Comparison of ENCODE assay signal across 1 cellular context in genomic region chr13:112926003-112926402, GRCh38.
TF ChIP-seq lines count a peak whose summit lies in the region.

No MANE protein-coding gene starts in this region.

TF ChIP-seq in HepG2, 621 proteins besides CTCF, POLR2A, EP300 and RAD21 (continues in another document):
- TF ChIP-seq TEAD3 (CRISPR knock-in tag; optimal IDR thresholded peaks at IDR 0.05; ENCODE audit: borderline replicate concordance), result no peak
- TF ChIP-seq, protein P1, sequence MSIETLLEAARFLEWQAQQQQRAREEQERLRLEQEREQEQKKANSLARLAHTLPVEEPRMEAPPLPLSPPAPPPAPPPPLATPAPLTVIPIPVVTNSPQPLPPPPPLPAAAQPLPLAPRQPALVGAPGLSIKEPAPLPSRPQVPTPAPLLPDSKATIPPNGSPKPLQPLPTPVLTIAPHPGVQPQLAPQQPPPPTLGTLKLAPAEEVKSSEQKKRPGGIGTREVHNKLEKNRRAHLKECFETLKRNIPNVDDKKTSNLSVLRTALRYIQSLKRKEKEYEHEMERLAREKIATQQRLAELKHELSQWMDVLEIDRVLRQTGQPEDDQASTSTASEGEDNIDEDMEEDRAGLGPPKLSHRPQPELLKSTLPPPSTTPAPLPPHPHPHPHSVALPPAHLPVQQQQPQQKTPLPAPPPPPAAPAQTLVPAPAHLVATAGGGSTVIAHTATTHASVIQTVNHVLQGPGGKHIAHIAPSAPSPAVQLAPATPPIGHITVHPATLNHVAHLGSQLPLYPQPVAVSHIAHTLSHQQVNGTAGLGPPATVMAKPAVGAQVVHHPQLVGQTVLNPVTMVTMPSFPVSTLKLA (IDR thresholded peaks at IDR 0.05), result no peak
- no peak for TF ChIP-seq POLR2G (IDR thresholded peaks at IDR 0.05; ENCODE audit: low read depth, low read length)
- TF ChIP-seq ZMYM2 (CRISPR knock-in tag; IDR thresholded peaks at IDR 0.05), result peak; percentile 65
- TF ChIP-seq MYC (CRISPR knock-in tag; IDR thresholded peaks at IDR 0.05; ENCODE audit: borderline replicate concordance), result no peak
- TF ChIP-seq DPF2 (CRISPR knock-in tag; IDR thresholded peaks at IDR 0.05; ENCODE audit: borderline replicate concordance, low read depth), result peak; percentile 72
- TF ChIP-seq ZNF558 (CRISPR knock-in tag; IDR thresholded peaks at IDR 0.05; ENCODE audit: borderline replicate concordance), result no peak
- no peak for TF ChIP-seq ZNF569 (CRISPR knock-in tag; IDR thresholded peaks at IDR 0.05; ENCODE audit: borderline replicate concordance)
- TF ChIP-seq GABPA (IDR thresholded peaks at IDR 0.05; ENCODE audit: low read depth, low read length), result no peak
- TF ChIP-seq GABPA (CRISPR knock-in tag; IDR thresholded peaks at IDR 0.05; ENCODE audit: low read depth), result no peak
- TF ChIP-seq ZNF644 (CRISPR knock-in tag; IDR thresholded peaks at IDR 0.05; ENCODE audit: low read depth), result no peak
- no peak for TF ChIP-seq ADNP (CRISPR knock-in tag; IDR thresholded peaks at IDR 0.05)
- TF ChIP-seq ZNF761 (CRISPR knock-in tag; conservative IDR thresholded peaks at IDR 0.05), result no peak
- TF ChIP-seq ZNF260 (CRISPR knock-in tag; IDR thresholded peaks at IDR 0.05; ENCODE audit: borderline replicate concordance, low read depth), result no peak
- TF ChIP-seq MAX (IDR thresholded peaks at IDR 0.05), result no peak
- TF ChIP-seq ZNF572 (CRISPR knock-in tag; IDR thresholded peaks at IDR 0.05), result no peak
- TF ChIP-seq ZFP1 (CRISPR knock-in tag; IDR thresholded peaks at IDR 0.05), result no peak
- no peak for TF ChIP-seq TCF7 (IDR thresholded peaks at IDR 0.05; ENCODE audit: low read depth)
- no peak for TF ChIP-seq ZBTB3 (CRISPR knock-in tag; IDR thresholded peaks at IDR 0.05; ENCODE audit: borderline replicate concordance, low read depth)
- no peak for TF ChIP-seq ZNF691 (CRISPR knock-in tag; IDR thresholded peaks at IDR 0.05; ENCODE audit: borderline replicate concordance, low read depth)
- TF ChIP-seq PHF8 (CRISPR knock-in tag; IDR thresholded peaks at IDR 0.05), result no peak
- no peak for TF ChIP-seq ZFP41 (CRISPR knock-in tag; IDR thresholded peaks at IDR 0.05; ENCODE audit: borderline replicate concordance)
- TF ChIP-seq, protein P2, sequence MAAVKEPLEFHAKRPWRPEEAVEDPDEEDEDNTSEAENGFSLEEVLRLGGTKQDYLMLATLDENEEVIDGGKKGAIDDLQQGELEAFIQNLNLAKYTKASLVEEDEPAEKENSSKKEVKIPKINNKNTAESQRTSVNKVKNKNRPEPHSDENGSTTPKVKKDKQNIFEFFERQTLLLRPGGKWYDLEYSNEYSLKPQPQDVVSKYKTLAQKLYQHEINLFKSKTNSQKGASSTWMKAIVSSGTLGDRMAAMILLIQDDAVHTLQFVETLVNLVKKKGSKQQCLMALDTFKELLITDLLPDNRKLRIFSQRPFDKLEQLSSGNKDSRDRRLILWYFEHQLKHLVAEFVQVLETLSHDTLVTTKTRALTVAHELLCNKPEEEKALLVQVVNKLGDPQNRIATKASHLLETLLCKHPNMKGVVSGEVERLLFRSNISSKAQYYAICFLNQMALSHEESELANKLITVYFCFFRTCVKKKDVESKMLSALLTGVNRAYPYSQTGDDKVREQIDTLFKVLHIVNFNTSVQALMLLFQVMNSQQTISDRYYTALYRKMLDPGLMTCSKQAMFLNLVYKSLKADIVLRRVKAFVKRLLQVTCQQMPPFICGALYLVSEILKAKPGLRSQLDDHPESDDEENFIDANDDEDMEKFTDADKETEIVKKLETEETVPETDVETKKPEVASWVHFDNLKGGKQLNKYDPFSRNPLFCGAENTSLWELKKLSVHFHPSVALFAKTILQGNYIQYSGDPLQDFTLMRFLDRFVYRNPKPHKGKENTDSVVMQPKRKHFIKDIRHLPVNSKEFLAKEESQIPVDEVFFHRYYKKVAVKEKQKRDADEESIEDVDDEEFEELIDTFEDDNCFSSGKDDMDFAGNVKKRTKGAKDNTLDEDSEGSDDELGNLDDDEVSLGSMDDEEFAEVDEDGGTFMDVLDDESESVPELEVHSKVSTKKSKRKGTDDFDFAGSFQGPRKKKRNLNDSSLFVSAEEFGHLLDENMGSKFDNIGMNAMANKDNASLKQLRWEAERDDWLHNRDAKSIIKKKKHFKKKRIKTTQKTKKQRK (IDR thresholded peaks at IDR 0.05; ENCODE audit: low read length), result no peak
- no peak for TF ChIP-seq ZNF549 (CRISPR knock-in tag; IDR thresholded peaks at IDR 0.05)
- TF ChIP-seq RORA (CRISPR knock-in tag; IDR thresholded peaks at IDR 0.05), result no peak
- no peak for TF ChIP-seq ZBTB2 (CRISPR knock-in tag; IDR thresholded peaks at IDR 0.05; ENCODE audit: low read depth)
- no peak for TF ChIP-seq E2F2 (CRISPR knock-in tag; IDR thresholded peaks at IDR 0.05; ENCODE audit: borderline replicate concordance)
- no peak for TF ChIP-seq CREM (IDR thresholded peaks at IDR 0.05)
- TF ChIP-seq CREM (CRISPR knock-in tag; IDR thresholded peaks at IDR 0.05), result no peak
- TF ChIP-seq NFYB (CRISPR knock-in tag; IDR thresholded peaks at IDR 0.05), result no peak
- TF ChIP-seq FOXA1 (IDR thresholded peaks at IDR 0.05), result peak; percentile 68
- peak; percentile 40; the same call in 1 of the 2 replicates for TF ChIP-seq FOXA1 (CRISPR knock-in tag; IDR thresholded peaks at IDR 0.05)
- no peak; the same call in 1 of the 2 replicates for TF ChIP-seq ZNF292 (CRISPR knock-in tag; IDR thresholded peaks at IDR 0.05; ENCODE audit: borderline replicate concordance, low read depth)
- TF ChIP-seq SMARCE1 (IDR thresholded peaks at IDR 0.05; ENCODE audit: borderline replicate concordance), result 0 out of 2 replicates have a peak, but pooled peaks have one; percentile 43
- TF ChIP-seq, protein P3, sequence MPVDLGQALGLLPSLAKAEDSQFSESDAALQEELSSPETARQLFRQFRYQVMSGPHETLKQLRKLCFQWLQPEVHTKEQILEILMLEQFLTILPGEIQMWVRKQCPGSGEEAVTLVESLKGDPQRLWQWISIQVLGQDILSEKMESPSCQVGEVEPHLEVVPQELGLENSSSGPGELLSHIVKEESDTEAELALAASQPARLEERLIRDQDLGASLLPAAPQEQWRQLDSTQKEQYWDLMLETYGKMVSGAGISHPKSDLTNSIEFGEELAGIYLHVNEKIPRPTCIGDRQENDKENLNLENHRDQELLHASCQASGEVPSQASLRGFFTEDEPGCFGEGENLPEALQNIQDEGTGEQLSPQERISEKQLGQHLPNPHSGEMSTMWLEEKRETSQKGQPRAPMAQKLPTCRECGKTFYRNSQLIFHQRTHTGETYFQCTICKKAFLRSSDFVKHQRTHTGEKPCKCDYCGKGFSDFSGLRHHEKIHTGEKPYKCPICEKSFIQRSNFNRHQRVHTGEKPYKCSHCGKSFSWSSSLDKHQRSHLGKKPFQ (CRISPR knock-in tag; IDR thresholded peaks at IDR 0.05; ENCODE audit: insufficient replicate concordance), result no peak
- TF ChIP-seq, protein P4, sequence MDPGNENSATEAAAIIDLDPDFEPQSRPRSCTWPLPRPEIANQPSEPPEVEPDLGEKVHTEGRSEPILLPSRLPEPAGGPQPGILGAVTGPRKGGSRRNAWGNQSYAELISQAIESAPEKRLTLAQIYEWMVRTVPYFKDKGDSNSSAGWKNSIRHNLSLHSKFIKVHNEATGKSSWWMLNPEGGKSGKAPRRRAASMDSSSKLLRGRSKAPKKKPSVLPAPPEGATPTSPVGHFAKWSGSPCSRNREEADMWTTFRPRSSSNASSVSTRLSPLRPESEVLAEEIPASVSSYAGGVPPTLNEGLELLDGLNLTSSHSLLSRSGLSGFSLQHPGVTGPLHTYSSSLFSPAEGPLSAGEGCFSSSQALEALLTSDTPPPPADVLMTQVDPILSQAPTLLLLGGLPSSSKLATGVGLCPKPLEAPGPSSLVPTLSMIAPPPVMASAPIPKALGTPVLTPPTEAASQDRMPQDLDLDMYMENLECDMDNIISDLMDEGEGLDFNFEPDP (CRISPR knock-in tag; conservative IDR thresholded peaks at IDR 0.05), result no peak
- TF ChIP-seq PBX2 (CRISPR knock-in tag; IDR thresholded peaks at IDR 0.05), result no peak
- no peak for TF ChIP-seq CEBPB (IDR thresholded peaks at IDR 0.05; ENCODE audit: borderline replicate concordance, low read depth, low read length)
- no peak for TF ChIP-seq HHEX (CRISPR knock-in tag; IDR thresholded peaks at IDR 0.05)
- TF ChIP-seq ZNF274 (CRISPR knock-in tag; IDR thresholded peaks at IDR 0.05), result no peak
- TF ChIP-seq POGZ (CRISPR knock-in tag; IDR thresholded peaks at IDR 0.05), result peak; percentile 75
- no peak for TF ChIP-seq ZNF276 (CRISPR knock-in tag; IDR thresholded peaks at IDR 0.05; ENCODE audit: low read depth)
- TF ChIP-seq YEATS4 (CRISPR knock-in tag; IDR thresholded peaks at IDR 0.05; ENCODE audit: borderline replicate concordance), result no peak
- 0 out of 2 replicates have a peak, but pooled peaks have one; percentile 61 for TF ChIP-seq ZBTB39 (CRISPR knock-in tag; IDR thresholded peaks at IDR 0.05)
- no peak for TF ChIP-seq ZNF143 (CRISPR knock-in tag; IDR thresholded peaks at IDR 0.05)
- no peak for TF ChIP-seq ATF3 (CRISPR knock-in tag; IDR thresholded peaks at IDR 0.05)
- TF ChIP-seq ZNF501 (CRISPR knock-in tag; IDR thresholded peaks at IDR 0.05), result no peak
- TF ChIP-seq ZBTB38 (CRISPR knock-in tag; IDR thresholded peaks at IDR 0.05), result peak; percentile 98
